Comparison of ENCODE assay signal across 32 cellular contexts in the genomic region with DNA sequence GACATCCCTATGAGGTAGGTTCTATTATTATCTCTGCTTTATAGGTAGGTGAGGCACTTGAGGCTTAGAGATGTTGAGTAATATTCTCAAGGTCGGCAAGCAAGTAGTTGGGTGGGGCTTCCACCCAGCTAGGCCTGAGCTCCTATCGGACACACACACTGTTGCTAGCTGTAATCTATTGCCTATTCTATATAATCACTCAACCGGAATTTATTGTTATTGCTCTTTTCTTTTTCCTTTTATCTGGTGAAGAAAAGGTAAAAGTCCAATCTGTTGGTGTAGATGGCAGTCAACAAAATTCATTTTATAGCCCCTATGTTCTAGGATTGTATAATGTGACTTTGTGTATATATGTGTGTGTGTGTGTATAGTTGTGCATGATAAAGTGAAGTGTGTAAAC. TPM values are rescaled to one million over a fixed set of nuclear protein-coding genes. Genes with fewer than 3 reads are reported as not detected.
"Had no signal": no experiment of that assay in that cellular context is flagged by ENCODE, and none has a peak within 500 bp of the region (broad histone marks: within the 10 kb centered on the region; RNA-seq: fewer than 3 reads in every experiment).

No MANE protein-coding gene starts in this region.

- ATAC-seq: activated T-helper 17 cell treated with anti-CD3 and anti-CD28 coated beads, Interleukin-2, amount 50 U/mL, for 72 hours; gastrocnemius medialis; naive thymus-derived CD8-positive, alpha-beta T cell; T-helper 17 cell had no signal

- H3K36me3 ChIP-seq: gastrocnemius medialis, right atrium auricular region, spleen, tibial nerve had no signal

- H3K27ac ChIP-seq: gastrocnemius medialis, right atrium auricular region, spleen had no signal

- H3K4me1 ChIP-seq: gastrocnemius medialis, right atrium auricular region, spleen, tibial nerve had no signal

- H3K4me3 ChIP-seq: gastrocnemius medialis, right atrium auricular region, spleen, tibial nerve had no signal

- H3K9me3 ChIP-seq: gastrocnemius medialis had no signal

- DNase-seq: activated CD4-positive, alpha-beta memory T cell treated with anti-CD3 and anti-CD28 coated beads for 36 hours; activated CD4-positive, alpha-beta T cell treated with anti-CD3 and anti-CD28 coated beads, Interleukin-2, amount 10 ng/mL, durations not matched to agents 24 days and 14 days; activated CD4-positive, CD25-positive, alpha-beta regulatory T cell treated with anti-CD3 and anti-CD28 coated beads, Interleukin-2, amount 50 U/mL, for 72 hours; activated CD8-positive, alpha-beta memory T cell treated with anti-CD3 and anti-CD28 coated beads, Interleukin-2, amount 50 U/mL, for 4 hours; activated gamma-delta T cell treated with Interleukin-2 at 50 U/mL for 16 hours; activated naive CD4-positive, alpha-beta T cell treated with anti-CD3 and anti-CD28 coated beads, Interleukin-2, amount 50 U/mL, for 16 hours; activated T-cell treated with anti-CD3 and anti-CD28 coated beads, Interleukin-2, amount 50 U/mL, for 24 hours; amniotic stem cell; caudate nucleus; effector CD4-positive, alpha-beta T cell; gastrocnemius medialis; glutamatergic neuron; naive thymus-derived CD8-positive, alpha-beta T cell; nucleus accumbens; spleen; stimulated activated naive CD4-positive, alpha-beta T cell treated with Interleukin-2 at 50 U/mL for 16 hours; SW 1271; T-helper 17 cell; T1000 had no signal

- H3K27me3 ChIP-seq: gastrocnemius medialis, right atrium auricular region, spleen, tibial nerve had no signal

RNA-seq across cellular contexts. Expression of gene OR9Q2, which starts 3.4 kb away (rescaled TPM):
- total RNA-seq: activated CD4-positive, alpha-beta memory T cell treated with anti-CD3 and anti-CD28 coated beads for 36 hours; activated CD4-positive, alpha-beta T cell treated with anti-CD3 and anti-CD28 coated beads, Interleukin-2, amount 10 ng/mL, durations not matched to agents 24 days and 14 days; activated CD8-positive, alpha-beta memory T cell treated with anti-CD3 and anti-CD28 coated beads for 36 hours; chondrocyte; epithelial cell of proximal tubule; gastrocnemius medialis; mesothelial cell of epicardium; naive thymus-derived CD8-positive, alpha-beta T cell; neural crest cell; pulmonary artery endothelial cell; right atrium auricular region; spleen; T-helper 17 cell; temporal lobe; tibial nerve; urinary bladder had no signal
- polyA plus RNA-seq: keratinocyte; naive thymus-derived CD8-positive, alpha-beta T cell; spleen; urinary bladder had no signal

RNA-seq across cellular contexts. Expression of gene OR1S2, which starts 11.7 kb away (rescaled TPM):
- total RNA-seq: activated CD4-positive, alpha-beta memory T cell treated with anti-CD3 and anti-CD28 coated beads for 36 hours; activated CD4-positive, alpha-beta T cell treated with anti-CD3 and anti-CD28 coated beads, Interleukin-2, amount 10 ng/mL, durations not matched to agents 24 days and 14 days; activated CD8-positive, alpha-beta memory T cell treated with anti-CD3 and anti-CD28 coated beads for 36 hours; activated T-helper 17 cell treated with anti-CD3 and anti-CD28 coated beads, Interleukin-2, amount 50 U/mL, for 72 hours; chondrocyte; epithelial cell of proximal tubule; gastrocnemius medialis; lower leg skin; mesothelial cell of epicardium; naive thymus-derived CD8-positive, alpha-beta T cell; neural crest cell; pulmonary artery endothelial cell; right atrium auricular region; spleen; T-helper 17 cell; temporal lobe; tibial nerve; urinary bladder had no signal
- polyA plus RNA-seq: keratinocyte; naive thymus-derived CD8-positive, alpha-beta T cell; spleen; urinary bladder had no signal

RNA-seq across cellular contexts. Expression of gene OR1S1, which starts 20.3 kb away (rescaled TPM):
- total RNA-seq: activated CD4-positive, alpha-beta memory T cell treated with anti-CD3 and anti-CD28 coated beads for 36 hours; activated CD4-positive, alpha-beta T cell treated with anti-CD3 and anti-CD28 coated beads, Interleukin-2, amount 10 ng/mL, durations not matched to agents 24 days and 14 days; activated CD8-positive, alpha-beta memory T cell treated with anti-CD3 and anti-CD28 coated beads for 36 hours; activated T-helper 17 cell treated with anti-CD3 and anti-CD28 coated beads, Interleukin-2, amount 50 U/mL, for 72 hours; chondrocyte; epithelial cell of proximal tubule; gastrocnemius medialis; lower leg skin; mesothelial cell of epicardium; naive thymus-derived CD8-positive, alpha-beta T cell; neural crest cell; pulmonary artery endothelial cell; right atrium auricular region; spleen; T-helper 17 cell; temporal lobe; tibial nerve; urinary bladder had no signal
- polyA plus RNA-seq: keratinocyte; naive thymus-derived CD8-positive, alpha-beta T cell; spleen; urinary bladder had no signal

RNA-seq across cellular contexts. Expression of gene OR10Q1, which starts 36.5 kb away (rescaled TPM):
- total RNA-seq: activated CD4-positive, alpha-beta memory T cell treated with anti-CD3 and anti-CD28 coated beads for 36 hours; activated CD4-positive, alpha-beta T cell treated with anti-CD3 and anti-CD28 coated beads, Interleukin-2, amount 10 ng/mL, durations not matched to agents 24 days and 14 days; activated CD8-positive, alpha-beta memory T cell treated with anti-CD3 and anti-CD28 coated beads for 36 hours; activated T-helper 17 cell treated with anti-CD3 and anti-CD28 coated beads, Interleukin-2, amount 50 U/mL, for 72 hours; chondrocyte; epithelial cell of proximal tubule; gastrocnemius medialis; lower leg skin; mesothelial cell of epicardium; naive thymus-derived CD8-positive, alpha-beta T cell; neural crest cell; pulmonary artery endothelial cell; right atrium auricular region; spleen; T-helper 17 cell; temporal lobe; tibial nerve; urinary bladder had no signal
- polyA plus RNA-seq: keratinocyte; naive thymus-derived CD8-positive, alpha-beta T cell; spleen; urinary bladder had no signal
